ENCODE assay signal across 13 cellular contexts in genomic region chr10:130230036-130230435, GRCh38.
DNase-seq lines count a peak whose midpoint lies in the region; ATAC-seq and TF ChIP-seq lines count a peak whose summit lies in the region.
"Had no signal": no experiment of that assay in that cellular context is flagged by ENCODE, and none has a peak within 500 bp of the region (broad histone marks: within the 10 kb centered on the region; RNA-seq: fewer than 3 reads in every experiment).

No MANE protein-coding gene starts in this region.

- TF ChIP-seq POLR2A in spleen (IDR thresholded peaks at IDR 0.05) = no peak

- H3K4me1 Mint-ChIP-seq in activated T-cell treated with anti-CD3 and anti-CD28 coated beads, Interleukin-2, amount 50 U/mL, for 72 hours (ENCODE audit: low read depth) = no peaks in the 10 kb centered on the region

- peaks cover 3 to 6% of the 10 kb centered on the region in 2 donors for H3K9me3 Mint-ChIP-seq in activated T-cell treated with anti-CD3 and anti-CD28 coated beads, Interleukin-2, amount 50 U/mL, for 72 hours

- H3K27me3 ChIP-seq in right cardiac atrium (ENCODE audit: control insufficient read depth, insufficient read depth) (no peaks in the 10 kb centered on the region), spleen (replicated peaks in 1 of 7) (no peaks in the 10 kb centered on the region)

- H3K4me1 ChIP-seq in right cardiac atrium (ENCODE audit: control insufficient read depth, insufficient read depth, low read length) (no peaks in the 10 kb centered on the region), spleen (no peaks in the 10 kb centered on the region)
- H3K4me1 ChIP-seq: BLaER1 treated with 17β-estradiol and CSF1 and Interleukin-3, amounts not matched to agents 10 nM and 100 nM had no signal

- no peak for TF ChIP-seq CTCF in spleen (IDR thresholded peaks at IDR 0.05 in 8 of 11, conservative IDR thresholded peaks at IDR 0.05 in 3 of 11)

- H3K27ac ChIP-seq in right cardiac atrium (ENCODE audit: low read length) (no peak overlapping the region), spleen (no peak overlapping the region)
- H3K27ac ChIP-seq: BLaER1 treated with 17β-estradiol and CSF1 and Interleukin-3, amounts not matched to agents 10 nM and 100 nM; GM23248 had no signal

- ATAC-seq in right cardiac atrium = no peak
- ATAC-seq in activated T-cell treated with anti-CD3 and anti-CD28 coated beads, Interleukin-2, amount 50 U/mL, for 72 hours (replicated peaks in 1 of 2) = no peak

- 85% methylated on average over 5 of the region's 5 CpGs for WGBS in right cardiac atrium
- WGBS in spleen, 5 donors = 86 to 100% (median 96%) methylated on average over 5 of the region's 5 CpGs

- intact Hi-C loops in cardiac septum (cut with DNase I) (no loop called here), right cardiac atrium (cut with DNase I) (no loop called here), spleen (cut with DNase I; ENCODE audit: low total_unique reads) (no loop called here)

- no peak overlapping the region for H3K4me3 Mint-ChIP-seq in activated T-cell treated with anti-CD3 and anti-CD28 coated beads, Interleukin-2, amount 50 U/mL, for 72 hours
- H3K4me3 Mint-ChIP-seq: CD4-positive, CD25-positive, alpha-beta regulatory T cell had no signal

- H3K36me3 Mint-ChIP-seq in activated T-cell treated with anti-CD3 and anti-CD28 coated beads, Interleukin-2, amount 50 U/mL, for 72 hours (ENCODE audit: insufficient read depth in 2 of 2) = peaks cover 6 to 13% of the 10 kb centered on the region in 2 donors

- no peak overlapping the region for H3K4me3 ChIP-seq in right cardiac atrium (ENCODE audit: low read length)
- H3K4me3 ChIP-seq in spleen = no peak overlapping the region
- H3K4me3 ChIP-seq: BLaER1 treated with 17β-estradiol and CSF1 and Interleukin-3, amounts not matched to agents 10 nM and 100 nM; GM23248 had no signal

- H3K27ac Mint-ChIP-seq in activated T-cell treated with anti-CD3 and anti-CD28 coated beads, Interleukin-2, amount 50 U/mL, for 72 hours = no peak overlapping the region
- H3K27ac Mint-ChIP-seq: CD4-positive, CD25-positive, alpha-beta regulatory T cell had no signal

- peaks cover 1% of the 10 kb centered on the region for H3K9me3 ChIP-seq in right cardiac atrium (ENCODE audit: control insufficient read depth, low read length)
- peaks cover 0 to 38% (median 14%) of the 10 kb centered on the region in 8 donors for H3K9me3 ChIP-seq in spleen

- H3K36me3 ChIP-seq in spleen = no peaks in the 10 kb centered on the region

- DNase-seq in cardiac septum (ENCODE audit: low spot score) (peak; percentile 27), right cardiac atrium (no peak), mesenteric fat pad (ENCODE audit: low spot score) (peak; percentile 64), spleen (peak; percentile 44), D341Med (ENCODE audit: low spot score) (no peak), cerebellum (ENCODE audit: low spot score) (no peak)
- no peak for DNase-seq in activated CD4-positive, alpha-beta T cell treated with anti-CD3 and anti-CD28 coated beads, Interleukin-2, amount 50 U/mL, for 48 hours
- DNase-seq in activated T-cell treated with anti-CD3 and anti-CD28 coated beads, Interleukin-2, amount 50 U/mL, for 72 hours = no peak
- DNase-seq: ACHN; CD4-positive, CD25-positive, alpha-beta regulatory T cell; DMS 273 treated with DMSO at 0.1 percent for 48 hours; GM23248 had no signal

- no peaks in the 10 kb centered on the region for H3K27me3 Mint-ChIP-seq in activated T-cell treated with anti-CD3 and anti-CD28 coated beads, Interleukin-2, amount 50 U/mL, for 72 hours (ENCODE audit: low read depth)
- H3K27me3 Mint-ChIP-seq: CD4-positive, CD25-positive, alpha-beta regulatory T cell had no signal

Comparison
In these comparisons a context has a peak if more than half of its experiments do, and no peak if none do; other contexts are left out.
1. DNase-seq: peak in cardiac septum (single experiment), mesenteric fat pad (single experiment) and spleen (single experiment); none in right cardiac atrium (0 of 3), activated CD4-positive, alpha-beta T cell treated with anti-CD3 and anti-CD28 coated beads, Interleukin-2, amount 50 U/mL, for 48 hours (0 of 2), D341Med (single experiment), cerebellum (single experiment) and activated T-cell treated with anti-CD3 and anti-CD28 coated beads, Interleukin-2, amount 50 U/mL, for 72 hours (0 of 2).